9 cellular contexts compared by ENCODE assay signal in the genomic region with DNA sequence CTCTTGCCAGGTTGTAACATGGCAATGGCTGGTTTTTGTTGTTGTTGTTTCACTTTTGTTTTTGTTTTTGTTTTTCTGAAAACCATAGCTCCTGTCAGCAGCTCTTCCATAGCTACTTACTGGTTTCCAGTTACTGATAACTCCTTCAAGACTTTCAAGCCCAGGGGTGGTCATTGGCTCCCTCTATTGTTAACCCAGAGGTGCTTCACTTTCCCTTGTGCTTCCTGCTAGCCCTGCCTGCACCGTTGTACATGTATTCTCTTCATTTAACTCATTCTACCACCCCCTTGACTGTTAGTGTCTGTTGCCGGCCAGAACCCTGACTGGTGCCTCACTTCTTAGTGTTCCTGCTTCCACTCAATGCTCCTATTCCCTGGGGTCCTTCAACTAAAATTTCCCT. TPM values are rescaled to one million over a fixed set of nuclear protein-coding genes. Genes with fewer than 3 reads are reported as not detected.
DNase-seq lines count a peak whose midpoint lies in the region; ATAC-seq and TF ChIP-seq lines count a peak whose summit lies in the region.
"Had no signal": no experiment of that assay in that cellular context is flagged by ENCODE, and none has a peak within 500 bp of the region (broad histone marks: within the 10 kb centered on the region; RNA-seq: fewer than 3 reads in every experiment).

No MANE protein-coding gene starts in this region.

- H3K4me3 ChIP-seq in GM06990 (replicated peaks; ENCODE audit: low read depth, low read length) = no peak overlapping the region
- no peak overlapping the region for H3K4me3 ChIP-seq in Jurkat, Clone E6-1 (ENCODE audit: low read length)

- no peak for DNase-seq in GM06990 (ENCODE audit: extremely low read depth, insufficient read length)
- DNase-seq in Jurkat, Clone E6-1 (ENCODE audit: low read depth, low spot score) = peak; percentile 84
- peak; percentile 49 for DNase-seq in T-helper 2 cell treated with Interferon-gamma antibody and Interleukin-4, amounts not matched to agents 5 μg/mL and 100 μg/mL, for 36 hours (ENCODE audit: low spot score)
- DNase-seq in central memory CD8-positive, alpha-beta T cell (ENCODE audit: low spot score in 2 of 2) = peak in 1 of 2 donors; percentile 53
- DNase-seq in stimulated activated CD4-positive, alpha-beta T cell treated with anti-CD3 and anti-CD28 coated beads, Interleukin-2, amount 100 ng/mL, for 4 hours (ENCODE audit: low read depth) = peak; percentile 55
- no peak for DNase-seq in amniotic stem cell (lab: John Stamatoyannopoulos, UW)
- DNase-seq in NCI-H774 (lab: John Stamatoyannopoulos, UW) = no peak

- H3K4me3 Mint-ChIP-seq in T-helper 2 cell treated with Interferon-gamma antibody and Interleukin-4, amounts not matched to agents 5 μg/mL and 100 μg/mL, for 36 hours = peak overlapping the region; percentile 19
- no peak overlapping the region for H3K4me3 Mint-ChIP-seq in central memory CD8-positive, alpha-beta T cell
- H3K4me3 Mint-ChIP-seq: nephron had no signal

- H3K9me3 Mint-ChIP-seq in T-helper 2 cell treated with Interferon-gamma antibody and Interleukin-4, amounts not matched to agents 5 μg/mL and 100 μg/mL, for 36 hours = peaks cover 7% of the 10 kb centered on the region
- H3K9me3 Mint-ChIP-seq in central memory CD8-positive, alpha-beta T cell = no peaks in the 10 kb centered on the region

- peak; percentile 86 for ATAC-seq in GM21529 (IDR thresholded peaks at IDR 0.05; ENCODE audit: unreplicated experiment)
- peak; percentile 79 for ATAC-seq in central memory CD8-positive, alpha-beta T cell (replicated peaks; ENCODE audit: extremely low read depth, poor library complexity, severe bottlenecking)

- TF ChIP-seq CTCF in GM06990 (IDR thresholded peaks at IDR 0.05; ENCODE audit: insufficient read depth, low read length, poor library complexity, severe bottlenecking) = peak; percentile 73

- H3K27ac Mint-ChIP-seq in T-helper 2 cell treated with Interferon-gamma antibody and Interleukin-4, amounts not matched to agents 5 μg/mL and 100 μg/mL, for 36 hours = peak overlapping the region; percentile 37
- peak overlapping the region; percentile 50 for H3K27ac Mint-ChIP-seq in central memory CD8-positive, alpha-beta T cell (ENCODE audit: low read depth)
- H3K27ac Mint-ChIP-seq: nephron had no signal

- peaks cover 6% of the 10 kb centered on the region for H3K36me3 Mint-ChIP-seq in T-helper 2 cell treated with Interferon-gamma antibody and Interleukin-4, amounts not matched to agents 5 μg/mL and 100 μg/mL, for 36 hours (ENCODE audit: low read depth)
- peaks cover 12% of the 10 kb centered on the region for H3K36me3 Mint-ChIP-seq in central memory CD8-positive, alpha-beta T cell (ENCODE audit: insufficient read depth)

- peaks cover 26% of the 10 kb centered on the region for H3K4me1 Mint-ChIP-seq in T-helper 2 cell treated with Interferon-gamma antibody and Interleukin-4, amounts not matched to agents 5 μg/mL and 100 μg/mL, for 36 hours (ENCODE audit: low read depth)
- peaks cover 38% of the 10 kb centered on the region for H3K4me1 Mint-ChIP-seq in central memory CD8-positive, alpha-beta T cell
- H3K4me1 Mint-ChIP-seq: nephron had no signal

- H3K27me3 ChIP-seq in GM06990 (replicated peaks; ENCODE audit: control insufficient read depth, insufficient read depth, low read length) = no peaks in the 10 kb centered on the region

- no peaks in the 10 kb centered on the region for H3K27me3 Mint-ChIP-seq in T-helper 2 cell treated with Interferon-gamma antibody and Interleukin-4, amounts not matched to agents 5 μg/mL and 100 μg/mL, for 36 hours (ENCODE audit: low read depth)
- H3K27me3 Mint-ChIP-seq in central memory CD8-positive, alpha-beta T cell = no peaks in the 10 kb centered on the region

- no peaks in the 10 kb centered on the region for H3K36me3 ChIP-seq in GM06990 (ENCODE audit: control insufficient read depth, insufficient read depth, low read length)

RNA-seq across cellular contexts. Expression of gene TRAT1, which starts 4.2 kb away (rescaled TPM):
- polyA plus RNA-seq in Jurkat, Clone E6-1 (2012; ENCODE audit: insufficient read depth, insufficient read length) = 27.6 TPM

Comparison
In these comparisons a context has a peak if more than half of its experiments do, and no peak if none do; other contexts are left out.
1. DNase-seq: peak in Jurkat, Clone E6-1 (single experiment), T-helper 2 cell treated with Interferon-gamma antibody and Interleukin-4, amounts not matched to agents 5 μg/mL and 100 μg/mL, for 36 hours (single experiment) and stimulated activated CD4-positive, alpha-beta T cell treated with anti-CD3 and anti-CD28 coated beads, Interleukin-2, amount 100 ng/mL, for 4 hours (single experiment); none in GM06990 (single experiment), amniotic stem cell (single experiment) and NCI-H774 (single experiment).